ENCODE assay signal across 12 cellular contexts in the genomic region with DNA sequence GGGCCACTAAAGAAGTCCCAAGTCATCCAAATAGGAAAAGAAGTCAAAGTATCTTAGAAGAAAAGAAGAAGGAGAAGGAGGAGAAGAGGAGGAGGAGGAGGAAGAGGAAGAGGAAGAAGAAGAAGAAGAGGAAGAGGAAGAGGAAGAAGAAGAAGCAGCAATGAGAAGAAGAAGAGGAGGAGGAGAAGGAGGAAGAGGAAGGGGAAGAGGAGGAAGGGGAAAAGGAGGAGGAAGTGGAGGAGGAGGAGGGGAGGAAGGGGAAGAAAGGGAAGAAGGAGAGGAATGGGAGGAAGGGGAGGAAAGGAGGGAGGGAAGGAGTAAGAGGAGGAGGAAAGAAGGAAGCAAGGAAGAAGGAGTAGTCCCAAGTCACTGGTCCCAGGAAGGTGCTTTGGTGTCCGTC. TPM values are rescaled to one million over a fixed set of nuclear protein-coding genes. Genes with fewer than 3 reads are reported as not detected.
"Had no signal": no experiment of that assay in that cellular context is flagged by ENCODE, and none has a peak within 500 bp of the region (broad histone marks: within the 10 kb centered on the region; RNA-seq: fewer than 3 reads in every experiment).

No MANE protein-coding gene starts in this region.

- H3K9ac ChIP-seq: GM23248 had no signal

- H2AFZ ChIP-seq: GM23248, GM23338 had no signal

- H3K4me2 ChIP-seq: GM23338 had no signal

- H3K9me3 Mint-ChIP-seq: HFFc6 had no signal

- H3K9me3 ChIP-seq: HAP-1 had no signal

- FAIRE-seq: H1, H54 had no signal

- H3K27ac ChIP-seq: GM23248 had no signal

- H3K4me3 Mint-ChIP-seq: GM23338, H9, HFFc6 had no signal

- H3K4me1 ChIP-seq: HAP-1 had no signal

- DNase-seq: GM23248, GOT3, H7, H9, HCEC 1CT, HFFc6 had no signal

- H3K4me1 Mint-ChIP-seq: GM23338, H9 had no signal

- H3K27ac Mint-ChIP-seq: GM23338, H9, HFFc6 had no signal

- H3K36me3 ChIP-seq: HAP-1 had no signal

- ATAC-seq: GM23338, HCT116 had no signal

- H3K4me3 ChIP-seq: GM23248, GM23338, HAP-1 had no signal

RNA-seq across cellular contexts. Expression of gene PAPOLB, which starts 43.3 kb away (rescaled TPM):
- total RNA-seq: HFFc6 had no signal
- polyA plus RNA-seq: GM23248 had no signal

RNA-seq across cellular contexts. Expression of gene MMD2, which starts 53.8 kb away (rescaled TPM):
- total RNA-seq: GM23248, H1, H4, H7, HFFc6 had no signal
- polyA plus RNA-seq: GM23248 had no signal
